20 cellular contexts compared by ENCODE assay signal in genomic region chr19:13832096-13832495, GRCh38. TPM values are rescaled to one million over a fixed set of nuclear protein-coding genes. Genes with fewer than 3 reads are reported as not detected.
DNase-seq lines count a peak whose midpoint lies in the region; ATAC-seq, FAIRE-seq and TF ChIP-seq lines count a peak whose summit lies in the region.
"Had no signal": no experiment of that assay in that cellular context is flagged by ENCODE, and none has a peak within 500 bp of the region (broad histone marks: within the 10 kb centered on the region; RNA-seq: fewer than 3 reads in every experiment).

No MANE protein-coding gene starts in this region.

- H3K4me3 ChIP-seq in right cardiac atrium (ENCODE audit: low read length) (no peak overlapping the region), esophagus muscularis mucosa (no peak overlapping the region)
- H3K4me3 ChIP-seq: prostate gland had no signal

- WGBS in right cardiac atrium = 42% methylated on average over 11 of the region's 11 CpGs
- 51% methylated on average over 11 of the region's 11 CpGs for WGBS in esophagus muscularis mucosa

- H3K36me3 ChIP-seq in esophagus muscularis mucosa = peaks cover 22 to 68% (median 55%) of the 10 kb centered on the region in 4 donors

- TF ChIP-seq CTCF in esophagus muscularis mucosa (IDR thresholded peaks at IDR 0.05) (no peak), D721Med (IDR thresholded peaks at IDR 0.05; ENCODE audit: insufficient read depth, missing control alignments) (no peak)

- no peak for TF ChIP-seq EP300 in esophagus muscularis mucosa (IDR thresholded peaks at IDR 0.05)

- intact Hi-C loops in right cardiac atrium (cut with DNase I) = loop anchor here in 1 of 4 donors (5.0 kb wide), 1 partner anchor 35 kb away; the partner anchor contains the start of gene ZSWIM4
- intact Hi-C loops in left ventricle myocardium superior (cut with micrococcal nuclease) = no loop called here
- intact Hi-C loops in esophagus muscularis mucosa (cut with DNase I) = loop anchor here (5.0 kb wide), 1 partner anchor 35 kb away; the partner anchor contains the start of gene ZSWIM4

- H3K4me1 ChIP-seq in right cardiac atrium (ENCODE audit: control insufficient read depth, insufficient read depth, low read length) = peaks cover 10% of the 10 kb centered on the region
- peaks cover 39 to 59% (median 50%) of the 10 kb centered on the region in 4 donors for H3K4me1 ChIP-seq in esophagus muscularis mucosa

- H3K27me3 ChIP-seq in right cardiac atrium (ENCODE audit: control insufficient read depth, insufficient read depth) (no peaks in the 10 kb centered on the region), esophagus muscularis mucosa (no peaks in the 10 kb centered on the region)
- H3K27me3 ChIP-seq: brain microvascular endothelial cell had no signal

- in situ Hi-C loops in KBM-7 (cut with MboI; ENCODE audit: low pct_unique_long_range_greater_than_20kb, low sequenced_read_pairs) = no loop called here

- TF ChIP-seq POLR2A in esophagus muscularis mucosa (IDR thresholded peaks at IDR 0.05; ENCODE audit: low read depth) = no peak

- FAIRE-seq in D721Med (lab: Jason Lieb, UNC) = no peak
- FAIRE-seq: frontal cortex, small intestine had no signal

- ATAC-seq in right cardiac atrium = no peak
- ATAC-seq in left ventricle myocardium superior = no peak
- no peak for ATAC-seq in HG03175 (IDR thresholded peaks at IDR 0.05; ENCODE audit: unreplicated experiment)

- no peaks in the 10 kb centered on the region for H3K9me3 ChIP-seq in right cardiac atrium (ENCODE audit: control insufficient read depth, low read length)
- no peaks in the 10 kb centered on the region for H3K9me3 ChIP-seq in esophagus muscularis mucosa
- H3K9me3 ChIP-seq: prostate gland had no signal

- H3K27ac ChIP-seq in right cardiac atrium (ENCODE audit: low read length) (no peak overlapping the region), esophagus muscularis mucosa (replicated peaks in 1 of 4) (peak overlapping the region; percentile 99 to 100 (median 100))
- H3K27ac ChIP-seq: brain microvascular endothelial cell, prostate gland had no signal

- DNase-seq in right cardiac atrium (peak in 2 of 3 donors; percentile 58 to 71), left ventricle myocardium superior (no peak), NCI-H226 (peak; percentile 0), esophagus muscularis mucosa (ENCODE audit: extremely low spot score) (no peak), D721Med (ENCODE audit: insufficient read length, low spot score) (no peak), KBM-7 (no peak)
- DNase-seq in activated CD8-positive, alpha-beta memory T cell treated with anti-CD3 and anti-CD28 coated beads, Interleukin-2, amount 50 U/mL, for 4 hours = no peak
- DNase-seq: activated CD4-positive, alpha-beta T cell treated with anti-CD3 and anti-CD28 coated beads, Interleukin-2, amount 50 U/mL, for 4 hours; brain microvascular endothelial cell; Karpas-422; kidney glomerular epithelial cell; NCI-H1105 treated with DMSO at 0.1 percent for 48 hours; NCI-H510A treated with DMSO at 0.1 percent for 48 hours; small intestine; stimulated activated CD4-positive, alpha-beta T cell treated with anti-CD3 and anti-CD28 coated beads, Interleukin-4, amount 100 ng/mL, for 4 hours; SW 1271 had no signal

RNA-seq across cellular contexts. Expression of gene ZSWIM4, which starts 36.9 kb away (rescaled TPM):
- 1 to 10 TPM; 3.4 to 6.4 (median 3.5) TPM for total RNA-seq in right cardiac atrium
- polyA plus RNA-seq in right cardiac atrium = 2.3 TPM
- total RNA-seq in left ventricle myocardium superior = 2.3 TPM
- total RNA-seq in esophagus muscularis mucosa = 10 to 100 TPM in 1 of 4 donors, 1 to 10 TPM in 3; 5.3 to 11.6 (median 7.8) TPM

RNA-seq across cellular contexts. Expression of gene NANOS3, which starts 44.8 kb away (rescaled TPM):
- total RNA-seq in right cardiac atrium (1 to 10 TPM in 2 of 4 donors, under 1 TPM in 1, not detected in 1; 0.86 to 2.1 (median 1.4) TPM), left ventricle myocardium superior (0.69 TPM), esophagus muscularis mucosa (not detected)
- 1.7 TPM for polyA plus RNA-seq in right cardiac atrium
- total RNA-seq: Daoy had no signal

RNA-seq across cellular contexts. Expression of gene C19orf53, which starts 57.8 kb away (rescaled TPM):
- total RNA-seq in right cardiac atrium (100 to 1,000 TPM in 3 of 4 donors, 10 to 100 TPM in 1; 91.3 to 121 (median 104) TPM), left ventricle myocardium superior (91.1 TPM), esophagus muscularis mucosa (100 to 1,000 TPM in 2 of 4 donors, 10 to 100 TPM in 2; 87.4 to 168 (median 104) TPM)
- polyA plus RNA-seq in right cardiac atrium = 233 TPM

Comparison
In these comparisons a context has a peak if more than half of its experiments do, and no peak if none do; other contexts are left out.
1. DNase-seq: peak in right cardiac atrium (2 of 3) and NCI-H226 (single experiment); none in left ventricle myocardium superior (single experiment), esophagus muscularis mucosa (single experiment), D721Med (single experiment), activated CD8-positive, alpha-beta memory T cell treated with anti-CD3 and anti-CD28 coated beads, Interleukin-2, amount 50 U/mL, for 4 hours (single experiment) and KBM-7 (single experiment).